Comparison of ENCODE assay signal across 10 cellular contexts in genomic region chr15:25436707-25437106, GRCh38. TPM values are rescaled to one million over a fixed set of nuclear protein-coding genes. Genes with fewer than 3 reads are reported as not detected.
A peak's percentile ranks its signal among the peaks of the same experiment; 100 is the strongest.
DNase-seq lines count a peak whose midpoint lies in the region; ATAC-seq and TF ChIP-seq lines count a peak whose summit lies in the region.
"Had no signal": no experiment of that assay in that cellular context is flagged by ENCODE, and none has a peak within 500 bp of the region (broad histone marks: within the 10 kb centered on the region; RNA-seq: fewer than 3 reads in every experiment).

No MANE protein-coding gene starts in this region.

- TF ChIP-seq CTCF in GM23338 (conservative IDR thresholded peaks at IDR 0.05; ENCODE audit: low read depth in 2 of 2): no peak
- TF ChIP-seq CTCF in fibroblast of lung (conservative IDR thresholded peaks at IDR 0.05 in 1 of 2, IDR thresholded peaks at IDR 0.05 in 1 of 2; ENCODE audit: low read depth in 1 of 2, low read length in 2 of 2): no peak

- no peaks in the 10 kb centered on the region for H3K36me3 ChIP-seq in GM23338 (ENCODE audit: insufficient read depth)
- peaks cover 56% of the 10 kb centered on the region for H3K36me3 ChIP-seq in SK-N-MC (ENCODE audit: insufficient read depth, low read length)
- no peaks in the 10 kb centered on the region for H3K36me3 ChIP-seq in fibroblast of lung (ENCODE audit: control insufficient read depth, insufficient read depth, low read length)

- no peaks in the 10 kb centered on the region for H3K9me2 ChIP-seq in GM23338 (ENCODE audit: insufficient read depth)

- H3K79me2 ChIP-seq in GM23338 (replicated peaks; ENCODE audit: insufficient read depth) (peaks cover 65% of the 10 kb centered on the region), fibroblast of lung (ENCODE audit: control insufficient read depth, insufficient read depth, low read length) (peaks cover 71% of the 10 kb centered on the region)

- no peak overlapping the region for H3K27ac ChIP-seq in GM23338 (ENCODE audit: low read depth)
- no peak overlapping the region for H3K27ac ChIP-seq in SK-N-MC
- H3K27ac ChIP-seq in fibroblast of lung (ENCODE audit: insufficient read depth, low read length): no peak overlapping the region

- no peaks in the 10 kb centered on the region for H3K27me3 ChIP-seq in GM23338 (ENCODE audit: insufficient read depth)
- H3K27me3 ChIP-seq in fibroblast of lung (ENCODE audit: control insufficient read depth, insufficient read depth, low read length): no peaks in the 10 kb centered on the region

- H4K20me1 ChIP-seq in GM23338 (replicated peaks; ENCODE audit: insufficient read depth) (peaks cover 55% of the 10 kb centered on the region), fibroblast of lung (ENCODE audit: control insufficient read depth, extremely low read depth, insufficient read depth, low read length) (peaks cover 7% of the 10 kb centered on the region)

- peak overlapping the region; percentile 97 for H3K4me3 Mint-ChIP-seq in GM23338
- H3K4me3 Mint-ChIP-seq: memory B cell had no signal

- ATAC-seq in GM23338 (no peak), HG02884 (IDR thresholded peaks at IDR 0.05; ENCODE audit: unreplicated experiment) (no peak)

- peaks cover 33% of the 10 kb centered on the region for H3K4me1 Mint-ChIP-seq in GM23338

- no peak overlapping the region for H3K27ac Mint-ChIP-seq in GM23338
- H3K27ac Mint-ChIP-seq: memory B cell; T-helper 1 cell treated with Interleukin-12 subunit alpha and Interleukin-12 subunit beta and Interleukin-4 antibody, amounts not matched to agents 30 μg/mL and 1 μg/mL, for 36 hours had no signal

- no peak for DNase-seq in GM23338 (ENCODE audit: low spot score)
- DNase-seq in SK-N-MC (ENCODE audit: low read depth, low spot score): no peak
- no peak for DNase-seq in fibroblast of lung (ENCODE audit: low read depth in 2 of 2)
- DNase-seq in skeletal muscle cell (ENCODE audit: low read depth): no peak
- no peak for DNase-seq in activated CD8-positive, alpha-beta memory T cell treated with anti-CD3 and anti-CD28 coated beads, Interleukin-2, amount 50 U/mL, for 4 hours
- DNase-seq in AG08396 (ENCODE audit: low spot score): no peak
- DNase-seq: NCI-H1436 had no signal

- no peaks in the 10 kb centered on the region; the same call in 1 of the 3 replicates for H3K36me3 Mint-ChIP-seq in GM23338 (ENCODE audit: low read depth)

- peak overlapping the region; percentile 98 for H3K4me2 ChIP-seq in GM23338
- peak overlapping the region; percentile 77 for H3K4me2 ChIP-seq in fibroblast of lung (ENCODE audit: extremely low read depth, insufficient read depth, low read length)

- H3K27me3 Mint-ChIP-seq in GM23338 (ENCODE audit: insufficient read depth, low read depth, poor library complexity): peaks cover 4% of the 10 kb centered on the region
- H3K27me3 Mint-ChIP-seq: memory B cell had no signal

- H3K4me1 ChIP-seq in GM23338 (ENCODE audit: insufficient read depth) (peaks cover 31% of the 10 kb centered on the region), fibroblast of lung (ENCODE audit: control insufficient read depth, extremely low read depth, insufficient read depth, low read length) (no peaks in the 10 kb centered on the region)

- no peaks in the 10 kb centered on the region for H3K9me3 Mint-ChIP-seq in GM23338
- H3K9me3 Mint-ChIP-seq: memory B cell had no signal

- H3F3A ChIP-seq in GM23338 (replicated peaks; ENCODE audit: low read depth): no peaks in the 10 kb centered on the region

- H3K9me3 ChIP-seq in SK-N-MC (ENCODE audit: low read depth, low read length) (peaks cover 24% of the 10 kb centered on the region), fibroblast of lung (ENCODE audit: control insufficient read depth, insufficient read depth, low read depth, low read length) (no peaks in the 10 kb centered on the region)

- H3K4me3 ChIP-seq in GM23338: peak overlapping the region; percentile 92
- H3K4me3 ChIP-seq in SK-N-MC: peak overlapping the region; percentile 89
- peak overlapping the region in 3 of 4 experiments; percentile 68 to 96 (median 94) for H3K4me3 ChIP-seq in fibroblast of lung (replicated peaks in 1 of 4; ENCODE audit: control extremely low read depth in 1 of 4, insufficient read depth in 1 of 4, low read depth in 3 of 4, low read length in 4 of 4)
- H3K4me3 ChIP-seq in skeletal muscle cell (ENCODE audit: low read depth, low read length): peak overlapping the region; percentile 94

- H2AFZ ChIP-seq in GM23338 (no peak overlapping the region), fibroblast of lung (ENCODE audit: low read length) (no peak overlapping the region)

- peak overlapping the region; percentile 98 for H3K9ac ChIP-seq in SK-N-MC (ENCODE audit: insufficient read length)
- no peak overlapping the region for H3K9ac ChIP-seq in fibroblast of lung (ENCODE audit: insufficient read depth, low read length)

TF ChIP-seq in GM23338, 12 proteins besides CTCF, POLR2A, EP300 and RAD21 (continues in another document):
- TF ChIP-seq JUNB (IDR thresholded peaks at IDR 0.05; ENCODE audit: unreplicated experiment): no peak
- no peak for TF ChIP-seq STAT1 (IDR thresholded peaks at IDR 0.05; ENCODE audit: unreplicated experiment)
- TF ChIP-seq EZH2 (IDR thresholded peaks at IDR 0.05; ENCODE audit: low read depth, unreplicated experiment): no peak
- no peak for TF ChIP-seq ZNF462 (CRISPR knock-in tag; IDR thresholded peaks at IDR 0.05)
- TF ChIP-seq POLR2AphosphoS5 (IDR thresholded peaks at IDR 0.05; ENCODE audit: low read depth): no peak
- TF ChIP-seq ZNF114 (CRISPR knock-in tag; IDR thresholded peaks at IDR 0.05): no peak
- no peak for TF ChIP-seq ZNF331 (CRISPR knock-in tag; IDR thresholded peaks at IDR 0.05; ENCODE audit: low read depth)

RNA-seq across cellular contexts. Expression of gene UBE3A, which starts 2.1 kb away (rescaled TPM):
- total RNA-seq in GM23338 (2014; rRNA removed; shearing (Covaris generic)): 85.1 and 96.1 TPM in 2 replicates
- 145 and 150 TPM in 2 replicates for polyA plus RNA-seq in GM23338 (2016; fragmentation: Nextera tagmentation; extraction: Ambion mirVana)
- 67.8 and 71.5 TPM in 2 replicates for total RNA-seq in fibroblast of lung
- 29.3 and 37.2 TPM in 2 replicates for polyA plus RNA-seq in fibroblast of lung
- 26.5 and 27.8 TPM in 2 replicates for polyA plus RNA-seq in fibroblast of lung (2012)
- 26.5 and 28.2 TPM in 2 replicates for polyA minus RNA-seq in fibroblast of lung (ENCODE audit: low replicate concordance)
